ENCODE assay signal across 10 cellular contexts in genomic region chr2:8546319-8547283, GRCh38.
DNase-seq lines count a peak whose midpoint lies in the region; ATAC-seq, FAIRE-seq and TF ChIP-seq lines count a peak whose summit lies in the region.
"Had no signal": no experiment of that assay in that cellular context is flagged by ENCODE, and none has a peak within 500 bp of the region (broad histone marks: within the 10 kb centered on the region; RNA-seq: fewer than 3 reads in every experiment).

No MANE protein-coding gene starts in this region.

- no peak for DNase-seq in CD8-positive, alpha-beta memory T cell
- DNase-seq in KBM-7 (peak; percentile 19), lower lobe of right lung (peak; percentile 74), frontal cortex (ENCODE audit: low spot score in 2 of 2) (no peak), NCI-H510A (lab: John Stamatoyannopoulos, UW) (no peak)
- no peak for DNase-seq in activated CD8-positive, alpha-beta T cell treated with anti-CD3 and anti-CD28 coated beads, Interleukin-2, amount 10 ng/mL, durations not matched to agents 7 days and 5 days
- no peak for DNase-seq in CD8-positive, alpha-beta T cell
- DNase-seq: HFFc6, NCI-H446 treated with DMSO at 0.1 percent for 48 hours had no signal

- no peaks in the 10 kb centered on the region for H3K27me3 ChIP-seq in CD8-positive, alpha-beta memory T cell (ENCODE audit: insufficient read depth, low read length, poor library complexity, severe bottlenecking)
- no peaks in the 10 kb centered on the region for H3K27me3 ChIP-seq in lower lobe of right lung (ENCODE audit: low read depth)
- no peaks in the 10 kb centered on the region for H3K27me3 ChIP-seq in CD8-positive, alpha-beta T cell (ENCODE audit: insufficient read depth, low read length)

- TF ChIP-seq CTCF in lower lobe of right lung (IDR thresholded peaks at IDR 0.05) = no peak
- no peak for TF ChIP-seq CTCF in CD8-positive, alpha-beta T cell (IDR thresholded peaks at IDR 0.05)

- H3K9me3 ChIP-seq in CD8-positive, alpha-beta memory T cell (ENCODE audit: low read length) = no peaks in the 10 kb centered on the region
- no peaks in the 10 kb centered on the region for H3K9me3 ChIP-seq in lower lobe of right lung
- H3K9me3 ChIP-seq in CD8-positive, alpha-beta T cell (ENCODE audit: low read length) = no peaks in the 10 kb centered on the region

- intact Hi-C loops in lower lobe of right lung (cut with DNase I) = no loop called here
- intact Hi-C loops in CD8-positive, alpha-beta T cell (cut with DNase I, micrococcal nuclease) = loop anchor here (5.0 to 10.0 kb wide), 4 partner anchors 89 to 242 kb away; partner anchors contain the start of gene ID2 (in 1 of the 2)

- peak overlapping the region in 6 of 7 donors; percentile 2 to 51 (median 29) for H3K4me3 Mint-ChIP-seq in CD8-positive, alpha-beta memory T cell
- no peak overlapping the region for H3K4me3 Mint-ChIP-seq in activated CD8-positive, alpha-beta T cell treated with anti-CD3 and anti-CD28 coated beads, Interleukin-2, amount 10 ng/mL, durations not matched to agents 7 days and 5 days
- H3K4me3 Mint-ChIP-seq in CD8-positive, alpha-beta T cell = no peak overlapping the region
- H3K4me3 Mint-ChIP-seq: HFFc6 had no signal

- peaks cover 42% of the 10 kb centered on the region for H3K4me1 ChIP-seq in CD8-positive, alpha-beta memory T cell (ENCODE audit: insufficient read depth, low read length)
- peaks cover 38% of the 10 kb centered on the region for H3K4me1 ChIP-seq in lower lobe of right lung
- H3K4me1 ChIP-seq in CD8-positive, alpha-beta T cell (ENCODE audit: insufficient read depth, low read length) = peaks cover 27% of the 10 kb centered on the region

- H3K4me1 Mint-ChIP-seq in CD8-positive, alpha-beta memory T cell = peaks cover 56 to 61% (median 56%) of the 10 kb centered on the region in 3 donors
- H3K4me1 Mint-ChIP-seq in activated CD8-positive, alpha-beta T cell treated with anti-CD3 and anti-CD28 coated beads, Interleukin-2, amount 10 ng/mL, durations not matched to agents 7 days and 5 days (ENCODE audit: low read depth) = peaks cover 76% of the 10 kb centered on the region
- peaks cover 38% of the 10 kb centered on the region for H3K4me1 Mint-ChIP-seq in CD8-positive, alpha-beta T cell (ENCODE audit: low read depth)

- no peak for ATAC-seq in activated CD8-positive, alpha-beta T cell treated with anti-CD3 and anti-CD28 coated beads, Interleukin-2, amount 10 ng/mL, durations not matched to agents 7 days and 5 days
- ATAC-seq in lower lobe of right lung (peak; percentile 6 to 37), HG03521 (IDR thresholded peaks at IDR 0.05; ENCODE audit: unreplicated experiment) (no peak)
- ATAC-seq in CD8-positive, alpha-beta T cell = no peak

- no peaks in the 10 kb centered on the region for H3K36me3 Mint-ChIP-seq in CD8-positive, alpha-beta memory T cell
- H3K36me3 Mint-ChIP-seq in activated CD8-positive, alpha-beta T cell treated with anti-CD3 and anti-CD28 coated beads, Interleukin-2, amount 10 ng/mL, durations not matched to agents 7 days and 5 days (ENCODE audit: low read depth) = peaks cover 4% of the 10 kb centered on the region
- H3K36me3 Mint-ChIP-seq in CD8-positive, alpha-beta T cell = no peaks in the 10 kb centered on the region

- H3K36me3 ChIP-seq in CD8-positive, alpha-beta memory T cell (ENCODE audit: insufficient read depth, low read length) = no peaks in the 10 kb centered on the region
- H3K36me3 ChIP-seq in lower lobe of right lung = no peaks in the 10 kb centered on the region
- H3K36me3 ChIP-seq in CD8-positive, alpha-beta T cell (ENCODE audit: insufficient read depth, low read length) = no peaks in the 10 kb centered on the region

- CTCF ChIA-PET in CD8-positive, alpha-beta memory T cell (lab: Charles Lee) = interaction anchor here (1.1 to 1.9 kb wide), 2 partner anchors 25 to 138 kb away, joined by 3 to 6 read pairs; no protein-coding TSS in a partner anchor
- CTCF ChIA-PET in activated CD8-positive, alpha-beta T cell treated with anti-CD3 and anti-CD28 coated beads, Interleukin-2, amount 10 ng/mL, durations not matched to agents 7 days and 5 days (lab: Charles Lee) = no interaction called here
- CTCF ChIA-PET in CD8-positive, alpha-beta T cell (lab: Charles Lee) = no interaction called here

- H3K27ac ChIP-seq in CD8-positive, alpha-beta memory T cell (ENCODE audit: low read depth, low read length) = no peak overlapping the region
- no peak overlapping the region for H3K27ac ChIP-seq in lower lobe of right lung
- no peak overlapping the region for H3K27ac ChIP-seq in CD8-positive, alpha-beta T cell (ENCODE audit: low read depth, low read length)

- POLR2A ChIA-PET in CD8-positive, alpha-beta memory T cell (lab: Charles Lee) = no interaction called here
- POLR2A ChIA-PET in activated CD8-positive, alpha-beta T cell treated with anti-CD3 and anti-CD28 coated beads, Interleukin-2, amount 10 ng/mL, durations not matched to agents 7 days and 5 days (lab: Charles Lee) = interaction anchor here (0.7 to 6.3 kb wide), 2 partner anchors 134 to 709 kb away, joined by 3 to 73 read pairs; partner anchors contain the start of gene ID2
- POLR2A ChIA-PET in CD8-positive, alpha-beta T cell (lab: Charles Lee) = no interaction called here

- in situ Hi-C loops in KBM-7 (cut with MboI; ENCODE audit: low pct_unique_long_range_greater_than_20kb, low sequenced_read_pairs) = loop anchor here (25.0 kb wide), 1 partner anchor 1109 kb away; no protein-coding TSS in a partner anchor

- no peak overlapping the region for H3K4me3 ChIP-seq in CD8-positive, alpha-beta memory T cell (ENCODE audit: low read length)
- H3K4me3 ChIP-seq in lower lobe of right lung = no peak overlapping the region
- H3K4me3 ChIP-seq in CD8-positive, alpha-beta T cell (ENCODE audit: low read depth, low read length) = no peak overlapping the region

- H3K9me3 Mint-ChIP-seq in CD8-positive, alpha-beta memory T cell = no peaks in the 10 kb centered on the region
- H3K9me3 Mint-ChIP-seq in activated CD8-positive, alpha-beta T cell treated with anti-CD3 and anti-CD28 coated beads, Interleukin-2, amount 10 ng/mL, durations not matched to agents 7 days and 5 days (ENCODE audit: insufficient read depth) = no peaks in the 10 kb centered on the region
- no peaks in the 10 kb centered on the region for H3K9me3 Mint-ChIP-seq in CD8-positive, alpha-beta T cell
- H3K9me3 Mint-ChIP-seq: HFFc6 had no signal

- no peak for FAIRE-seq in frontal cortex (lab: Jason Lieb, UNC)

- H3K27ac Mint-ChIP-seq in CD8-positive, alpha-beta memory T cell = peak overlapping the region in 6 of 8 donors; percentile 61 to 94 (median 76)
- H3K27ac Mint-ChIP-seq in activated CD8-positive, alpha-beta T cell treated with anti-CD3 and anti-CD28 coated beads, Interleukin-2, amount 10 ng/mL, durations not matched to agents 7 days and 5 days = peak overlapping the region; percentile 58
- no peak overlapping the region for H3K27ac Mint-ChIP-seq in CD8-positive, alpha-beta T cell
- H3K27ac Mint-ChIP-seq: HFFc6 had no signal

- no peaks in the 10 kb centered on the region for H3K27me3 Mint-ChIP-seq in CD8-positive, alpha-beta memory T cell
- no peaks in the 10 kb centered on the region for H3K27me3 Mint-ChIP-seq in activated CD8-positive, alpha-beta T cell treated with anti-CD3 and anti-CD28 coated beads, Interleukin-2, amount 10 ng/mL, durations not matched to agents 7 days and 5 days (ENCODE audit: low read depth)
- no peaks in the 10 kb centered on the region for H3K27me3 Mint-ChIP-seq in CD8-positive, alpha-beta T cell (ENCODE audit: low read depth)

Comparison
In these comparisons a context has a peak if more than half of its experiments do, and no peak if none do; other contexts are left out.
1. DNase-seq: peak in KBM-7 (single experiment) and lower lobe of right lung (single experiment); none in CD8-positive, alpha-beta memory T cell (0 of 5), activated CD8-positive, alpha-beta T cell treated with anti-CD3 and anti-CD28 coated beads, Interleukin-2, amount 10 ng/mL, durations not matched to agents 7 days and 5 days (single experiment), frontal cortex (0 of 2), CD8-positive, alpha-beta T cell (0 of 7) and NCI-H510A (single experiment).
2. H3K4me3 Mint-ChIP-seq: peak in CD8-positive, alpha-beta memory T cell (6 of 7); none in activated CD8-positive, alpha-beta T cell treated with anti-CD3 and anti-CD28 coated beads, Interleukin-2, amount 10 ng/mL, durations not matched to agents 7 days and 5 days (single experiment) and CD8-positive, alpha-beta T cell (single experiment).
3. ATAC-seq: peak in lower lobe of right lung (2 of 2); none in activated CD8-positive, alpha-beta T cell treated with anti-CD3 and anti-CD28 coated beads, Interleukin-2, amount 10 ng/mL, durations not matched to agents 7 days and 5 days (single experiment), HG03521 (single experiment) and CD8-positive, alpha-beta T cell (single experiment).